Comparison of ENCODE assay signal across 31 cellular contexts in the genomic region with DNA sequence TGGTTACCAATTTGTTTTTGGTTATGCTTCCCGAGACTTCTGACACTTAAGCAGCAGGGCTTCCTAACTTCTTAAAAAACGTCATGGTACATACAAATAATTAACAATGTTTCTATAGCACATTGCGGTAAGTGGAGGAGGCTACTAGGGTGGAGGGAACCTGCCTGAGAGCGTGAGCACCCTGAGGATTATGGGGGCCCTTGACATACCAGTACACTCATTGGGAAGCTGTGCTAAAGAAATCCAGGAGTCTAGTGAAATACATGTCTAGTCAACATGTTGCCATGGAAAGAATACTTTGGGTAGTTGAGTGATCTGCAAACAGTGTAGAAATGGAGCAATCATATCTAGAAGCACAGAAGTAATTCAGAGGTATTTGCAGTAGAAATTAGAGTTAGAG.
"Had no signal": no experiment of that assay in that cellular context is flagged by ENCODE, and none has a peak within 500 bp of the region (broad histone marks: within the 10 kb centered on the region; RNA-seq: fewer than 3 reads in every experiment).

No MANE protein-coding gene starts in this region.

- H3K27me3 Mint-ChIP-seq: activated CD4-positive, alpha-beta memory T cell treated with anti-CD3 and anti-CD28 coated beads for 36 hours; activated CD4-positive, alpha-beta T cell treated with anti-CD3 and anti-CD28 coated beads for 36 hours; activated CD4-positive, alpha-beta T cell treated with anti-CD3 and anti-CD28 coated beads, Interleukin-2, amount 10 ng/mL, durations not matched to agents 24 days and 14 days; activated CD8-positive, alpha-beta memory T cell treated with anti-CD3 and anti-CD28 coated beads, Interleukin-2, amount 10 ng/mL, durations not matched to agents 7 days and 5 days; activated naive CD4-positive, alpha-beta T cell treated with anti-CD3 and anti-CD28 coated beads, Interleukin-2, amount 10 ng/mL, durations not matched to agents 7 days and 5 days; activated naive CD8-positive, alpha-beta T cell treated with anti-CD3 and anti-CD28 coated beads, Interleukin-2, amount 10 ng/mL, durations not matched to agents 7 days and 5 days; central memory CD8-positive, alpha-beta T cell; effector memory CD8-positive, alpha-beta T cell; T-helper 17 cell had no signal

- DNase-seq: activated CD4-positive, alpha-beta memory T cell treated with anti-CD3 and anti-CD28 coated beads for 36 hours; activated CD4-positive, alpha-beta T cell treated with anti-CD3 and anti-CD28 coated beads for 36 hours; activated CD4-positive, alpha-beta T cell treated with anti-CD3 and anti-CD28 coated beads, Interleukin-2, amount 10 ng/mL, durations not matched to agents 24 days and 14 days; activated CD4-positive, CD25-positive, alpha-beta regulatory T cell; activated CD4-positive, CD25-positive, alpha-beta regulatory T cell treated with anti-CD3 and anti-CD28 coated beads, Interleukin-2, amount 50 U/mL, for 72 hours; activated CD8-positive, alpha-beta memory T cell treated with anti-CD3 and anti-CD28 coated beads, Interleukin-2, amount 10 ng/mL, durations not matched to agents 7 days and 5 days; activated CD8-positive, alpha-beta memory T cell treated with anti-CD3 and anti-CD28 coated beads, Interleukin-2, amount 50 U/mL, for 4 hours; activated CD8-positive, alpha-beta T cell treated with anti-CD3 and anti-CD28 coated beads, Interleukin-2, amount 10 ng/mL, durations not matched to agents 7 days and 5 days; activated gamma-delta T cell; activated naive CD4-positive, alpha-beta T cell; activated naive CD4-positive, alpha-beta T cell treated with anti-CD3 and anti-CD28 coated beads, Interleukin-2, amount 10 ng/mL, durations not matched to agents 7 days and 5 days; activated naive CD8-positive, alpha-beta T cell treated with anti-CD3 and anti-CD28 coated beads, Interleukin-2, amount 10 ng/mL, durations not matched to agents 7 days and 5 days; activated T-cell treated with anti-CD3 and anti-CD28 coated beads, Interleukin-2, amount 50 U/mL, for 1 hour; activated T-cell treated with anti-CD3 and anti-CD28 coated beads, Interleukin-2, amount 50 U/mL, for 48 hours; brain microvascular endothelial cell; cortex of kidney; dermis blood vessel endothelial cell; effector CD4-positive, alpha-beta T cell; effector memory CD8-positive, alpha-beta T cell; erythroblast; foreskin keratinocyte; gastrocnemius medialis; glutamatergic neuron; T-helper 1 cell; T-helper 17 cell; T1000 had no signal

- H3K27ac ChIP-seq: ascending aorta, brain microvascular endothelial cell, esophagus muscularis mucosa, foreskin keratinocyte, gastrocnemius medialis had no signal

- H3K27me3 ChIP-seq: ascending aorta, brain microvascular endothelial cell, esophagus muscularis mucosa, foreskin keratinocyte, gastrocnemius medialis had no signal

- H3K4me1 ChIP-seq: ascending aorta, esophagus muscularis mucosa, foreskin keratinocyte, gastrocnemius medialis had no signal

- H3K9me3 ChIP-seq: ascending aorta, esophagus muscularis mucosa, gastrocnemius medialis had no signal

- H3K27ac Mint-ChIP-seq: activated CD4-positive, alpha-beta memory T cell treated with anti-CD3 and anti-CD28 coated beads for 36 hours; activated CD4-positive, alpha-beta T cell treated with anti-CD3 and anti-CD28 coated beads for 36 hours; activated CD4-positive, alpha-beta T cell treated with anti-CD3 and anti-CD28 coated beads, Interleukin-2, amount 10 ng/mL, durations not matched to agents 24 days and 14 days; activated CD8-positive, alpha-beta memory T cell treated with anti-CD3 and anti-CD28 coated beads, Interleukin-2, amount 10 ng/mL, durations not matched to agents 7 days and 5 days; activated CD8-positive, alpha-beta T cell treated with anti-CD3 and anti-CD28 coated beads, Interleukin-2, amount 10 ng/mL, durations not matched to agents 7 days and 5 days; activated naive CD4-positive, alpha-beta T cell treated with anti-CD3 and anti-CD28 coated beads, Interleukin-2, amount 10 ng/mL, durations not matched to agents 7 days and 5 days; activated naive CD4-positive, alpha-beta T cell treated with anti-CD3 and anti-CD28 coated beads, Interleukin-2, amount 50 U/mL, for 72 hours; activated naive CD8-positive, alpha-beta T cell treated with anti-CD3 and anti-CD28 coated beads, Interleukin-2, amount 10 ng/mL, durations not matched to agents 7 days and 5 days; T-helper 17 cell; T-helper 2 cell treated with Interferon-gamma antibody and Interleukin-4, amounts not matched to agents 5 μg/mL and 100 μg/mL, for 36 hours had no signal

- H3K9me3 Mint-ChIP-seq: activated CD4-positive, alpha-beta memory T cell treated with anti-CD3 and anti-CD28 coated beads for 36 hours; activated CD4-positive, alpha-beta T cell treated with anti-CD3 and anti-CD28 coated beads, Interleukin-2, amount 10 ng/mL, durations not matched to agents 24 days and 14 days; activated naive CD4-positive, alpha-beta T cell treated with anti-CD3 and anti-CD28 coated beads, Interleukin-2, amount 10 ng/mL, durations not matched to agents 7 days and 5 days; activated naive CD4-positive, alpha-beta T cell treated with anti-CD3 and anti-CD28 coated beads, Interleukin-2, amount 50 U/mL, for 72 hours; activated naive CD8-positive, alpha-beta T cell treated with anti-CD3 and anti-CD28 coated beads, Interleukin-2, amount 10 ng/mL, durations not matched to agents 7 days and 5 days; central memory CD8-positive, alpha-beta T cell; effector memory CD8-positive, alpha-beta T cell; T-helper 2 cell treated with Interferon-gamma antibody and Interleukin-4, amounts not matched to agents 5 μg/mL and 100 μg/mL, for 36 hours had no signal

- H3K4me3 Mint-ChIP-seq: activated CD4-positive, alpha-beta memory T cell treated with anti-CD3 and anti-CD28 coated beads for 36 hours; activated CD4-positive, alpha-beta T cell treated with anti-CD3 and anti-CD28 coated beads for 36 hours; activated CD4-positive, alpha-beta T cell treated with anti-CD3 and anti-CD28 coated beads, Interleukin-2, amount 10 ng/mL, durations not matched to agents 24 days and 14 days; activated CD8-positive, alpha-beta memory T cell treated with anti-CD3 and anti-CD28 coated beads, Interleukin-2, amount 10 ng/mL, durations not matched to agents 7 days and 5 days; activated CD8-positive, alpha-beta T cell treated with anti-CD3 and anti-CD28 coated beads, Interleukin-2, amount 10 ng/mL, durations not matched to agents 7 days and 5 days; activated naive CD4-positive, alpha-beta T cell treated with anti-CD3 and anti-CD28 coated beads, Interleukin-2, amount 10 ng/mL, durations not matched to agents 7 days and 5 days; activated naive CD8-positive, alpha-beta T cell treated with anti-CD3 and anti-CD28 coated beads, Interleukin-2, amount 10 ng/mL, durations not matched to agents 7 days and 5 days; central memory CD8-positive, alpha-beta T cell; effector memory CD8-positive, alpha-beta T cell; T-helper 17 cell; T-helper 2 cell treated with Interferon-gamma antibody and Interleukin-4, amounts not matched to agents 5 μg/mL and 100 μg/mL, for 36 hours had no signal

- H3K4me1 Mint-ChIP-seq: activated CD4-positive, alpha-beta T cell treated with anti-CD3 and anti-CD28 coated beads for 36 hours; activated CD4-positive, alpha-beta T cell treated with anti-CD3 and anti-CD28 coated beads, Interleukin-2, amount 10 ng/mL, durations not matched to agents 24 days and 14 days; activated CD8-positive, alpha-beta memory T cell treated with anti-CD3 and anti-CD28 coated beads, Interleukin-2, amount 10 ng/mL, durations not matched to agents 7 days and 5 days; activated naive CD4-positive, alpha-beta T cell treated with anti-CD3 and anti-CD28 coated beads, Interleukin-2, amount 10 ng/mL, durations not matched to agents 7 days and 5 days; activated naive CD8-positive, alpha-beta T cell treated with anti-CD3 and anti-CD28 coated beads, Interleukin-2, amount 10 ng/mL, durations not matched to agents 7 days and 5 days had no signal

- H3K4me3 ChIP-seq: ascending aorta, esophagus muscularis mucosa, gastrocnemius medialis had no signal
